Comparison of ENCODE assay signal across 20 cellular contexts in genomic region chrX:146887020-146887419, GRCh38.
DNase-seq lines count a peak whose midpoint lies in the region; ATAC-seq and TF ChIP-seq lines count a peak whose summit lies in the region.
"Had no signal": no experiment of that assay in that cellular context is flagged by ENCODE, and none has a peak within 500 bp of the region (broad histone marks: within the 10 kb centered on the region; RNA-seq: fewer than 3 reads in every experiment).

No MANE protein-coding gene starts in this region.

- POLR2A ChIA-PET in MCF 10A (lab: Yijun Ruan, JAX), result interaction anchor here (0.6 to 1.2 kb wide), 2 partner anchors 22 to 568 kb away, joined by 3 read pairs; no protein-coding TSS in a partner anchor

- H3K27ac Mint-ChIP-seq in MCF 10A (ENCODE audit: low read depth, unreplicated experiment), result no peak overlapping the region
- H3K27ac Mint-ChIP-seq: CD4-positive, alpha-beta T cell; GM23338; HFFc6; IgD-negative memory B cell had no signal

- TF ChIP-seq POLR2A in breast epithelium (IDR thresholded peaks at IDR 0.05), result no peak

- no peak overlapping the region for H3K4me3 ChIP-seq in breast epithelium
- H3K4me3 ChIP-seq: GM23338 had no signal

- CTCF ChIA-PET in MCF 10A (lab: Yijun Ruan, JAX), result interaction anchor here (1.0 kb wide), 1 partner anchor 9 kb away, joined by 3 read pairs; no protein-coding TSS in a partner anchor

- no peak for TF ChIP-seq CTCF in MCF 10A (IDR thresholded peaks at IDR 0.05; ENCODE audit: unreplicated experiment)
- no peak for TF ChIP-seq CTCF in breast epithelium (IDR thresholded peaks at IDR 0.05)

- no peak overlapping the region for H3K4me3 Mint-ChIP-seq in MCF 10A (ENCODE audit: unreplicated experiment)
- H3K4me3 Mint-ChIP-seq: CD4-positive, alpha-beta T cell; GM23338; HFFc6; IgD-negative memory B cell had no signal

- BruUV-seq in MCF 10A (replicated peaks; lab: Mats Ljungman, UMichigan), result no TSS peak

- no peaks in the 10 kb centered on the region for H3K27me3 Mint-ChIP-seq in MCF 10A (ENCODE audit: insufficient read depth, unreplicated experiment)
- H3K27me3 Mint-ChIP-seq: CD4-positive, alpha-beta T cell; IgD-negative memory B cell had no signal

- peaks cover 14% of the 10 kb centered on the region for H3K9me3 Mint-ChIP-seq in MCF 10A (ENCODE audit: unreplicated experiment)

- H3K27ac ChIP-seq in breast epithelium, result no peak overlapping the region

- ATAC-seq in left lobe of liver (peak; percentile 96), HG02981 (IDR thresholded peaks at IDR 0.05; ENCODE audit: unreplicated experiment) (no peak)
- ATAC-seq: GM23338, HCT116 had no signal

- H3K4me1 Mint-ChIP-seq in MCF 10A (ENCODE audit: insufficient read depth, unreplicated experiment), result peaks cover 5% of the 10 kb centered on the region
- H3K4me1 Mint-ChIP-seq: GM23338, IgD-negative memory B cell had no signal

- no peaks in the 10 kb centered on the region for H3K27me3 ChIP-seq in breast epithelium
- H3K27me3 ChIP-seq: BE2C had no signal

- no peaks in the 10 kb centered on the region for H3K36me3 Mint-ChIP-seq in MCF 10A (ENCODE audit: insufficient read depth, unreplicated experiment)

- no peaks in the 10 kb centered on the region for H3K36me3 ChIP-seq in breast epithelium
- H3K36me3 ChIP-seq: BE2C had no signal

- DNase-seq in MCF 10A (ENCODE audit: unreplicated experiment), result peak; percentile 31
- no peak for DNase-seq in breast epithelium (ENCODE audit: low spot score in 2 of 2)
- peak; percentile 36 for DNase-seq in H4 (ENCODE audit: low spot score)
- DNase-seq in left lobe of liver (ENCODE audit: low spot score), result peak; percentile 57
- DNase-seq in activated CD8-positive, alpha-beta memory T cell treated with anti-CD3 and anti-CD28 coated beads, Interleukin-2, amount 50 U/mL, for 4 hours, result no peak
- DNase-seq in NCI-H187 treated with DMSO at 0.1 percent for 48 hours (lab: John Stamatoyannopoulos, UW), result no peak
- DNase-seq: ACHN; BE2C; C1 segment of cervical spinal cord; Caco-2; CD4-positive, alpha-beta T cell; DMS79 treated with DMSO at 0.1 percent for 48 hours; GF-D8; H7; HFFc6; KBM-7 had no signal

- intact Hi-C loops in MCF 10A (cut with micrococcal nuclease) (no loop called here), breast epithelium (cut with DNase I; ENCODE audit: low total_unique reads) (no loop called here)

- no peaks in the 10 kb centered on the region for H3K4me1 ChIP-seq in breast epithelium
- H3K4me1 ChIP-seq: BE2C, Caco-2 had no signal

- H3K9me3 ChIP-seq in breast epithelium, result no peaks in the 10 kb centered on the region
- H3K9me3 ChIP-seq: BE2C, Caco-2 had no signal

Comparison
In these comparisons a context has a peak if more than half of its experiments do, and no peak if none do; other contexts are left out.
1. DNase-seq: peak in MCF 10A (single experiment), H4 (single experiment) and left lobe of liver (single experiment); none in breast epithelium (0 of 2), activated CD8-positive, alpha-beta memory T cell treated with anti-CD3 and anti-CD28 coated beads, Interleukin-2, amount 50 U/mL, for 4 hours (single experiment) and NCI-H187 treated with DMSO at 0.1 percent for 48 hours (single experiment).